1 cellular context compared by ENCODE assay signal in genomic region chr10:19412531-19412930, GRCh38.
TF ChIP-seq lines count a peak whose summit lies in the region.

No MANE protein-coding gene starts in this region.

TF ChIP-seq in H1, 55 proteins besides CTCF, POLR2A, EP300 and RAD21:
- TF ChIP-seq CHD7 (IDR thresholded peaks at IDR 0.05; ENCODE audit: insufficient replicate concordance, low read length) (no peak), RNF2 (IDR thresholded peaks at IDR 0.05; ENCODE audit: borderline replicate concordance, low read depth, low read length, missing control alignments, poor library complexity, severe bottlenecking) (no peak)
TF ChIP-seq in H1: peak in this region for 0.
